In the genomic region with DNA sequence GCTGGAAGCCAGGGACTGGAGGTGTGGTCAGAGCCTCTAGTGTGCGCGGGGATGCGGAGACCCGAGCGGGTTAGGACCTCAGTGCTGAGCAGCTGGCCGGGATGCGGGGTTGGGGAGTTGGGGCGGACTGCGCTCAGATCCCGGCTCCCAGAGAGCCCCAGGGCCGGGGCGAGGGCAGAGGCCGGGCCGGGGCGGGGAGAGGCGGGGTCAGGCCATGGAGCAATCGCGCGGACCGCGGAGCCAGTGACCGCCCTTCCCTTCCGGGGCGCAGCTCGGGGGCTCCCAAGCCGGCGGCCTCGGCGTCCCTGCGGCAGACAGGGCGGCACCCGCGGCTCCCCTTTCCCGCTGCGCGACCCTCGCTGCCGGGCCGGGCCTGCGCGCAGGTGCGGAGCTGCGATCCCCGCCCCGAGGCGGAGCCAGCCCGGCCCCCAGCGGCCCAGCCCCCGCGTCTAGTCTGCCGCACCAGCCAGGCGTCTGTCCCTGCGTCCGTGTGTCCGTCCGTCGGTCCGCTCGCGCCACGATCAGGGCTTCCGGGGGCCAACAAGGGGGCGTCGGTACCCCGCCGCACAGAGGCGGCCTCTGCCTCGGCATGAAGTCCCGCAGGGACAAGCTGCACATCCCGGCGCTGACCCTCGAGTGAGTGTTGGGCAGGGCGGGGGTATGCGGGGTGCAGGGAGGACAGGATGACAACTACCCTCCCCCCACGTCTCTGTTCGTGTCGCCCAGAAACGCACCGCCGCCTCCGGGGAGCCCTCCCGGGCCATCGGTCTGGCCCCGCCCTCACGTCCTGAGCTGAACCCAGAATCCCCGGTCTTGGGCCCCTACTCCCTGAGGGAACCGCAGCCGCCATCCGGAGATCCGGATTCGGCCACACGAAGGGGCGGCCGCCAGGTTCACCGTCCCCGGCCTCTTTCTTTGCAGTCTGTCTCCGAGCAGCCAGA, we compare ENCODE assay signal across 1 cellular context.
TF ChIP-seq lines count a peak whose summit lies in the region.

No MANE protein-coding gene starts in this region.

TF ChIP-seq in K562, 482 proteins besides CTCF, POLR2A, EP300 and RAD21 (continued from another document and continues in another):
- TF ChIP-seq, protein P1, sequence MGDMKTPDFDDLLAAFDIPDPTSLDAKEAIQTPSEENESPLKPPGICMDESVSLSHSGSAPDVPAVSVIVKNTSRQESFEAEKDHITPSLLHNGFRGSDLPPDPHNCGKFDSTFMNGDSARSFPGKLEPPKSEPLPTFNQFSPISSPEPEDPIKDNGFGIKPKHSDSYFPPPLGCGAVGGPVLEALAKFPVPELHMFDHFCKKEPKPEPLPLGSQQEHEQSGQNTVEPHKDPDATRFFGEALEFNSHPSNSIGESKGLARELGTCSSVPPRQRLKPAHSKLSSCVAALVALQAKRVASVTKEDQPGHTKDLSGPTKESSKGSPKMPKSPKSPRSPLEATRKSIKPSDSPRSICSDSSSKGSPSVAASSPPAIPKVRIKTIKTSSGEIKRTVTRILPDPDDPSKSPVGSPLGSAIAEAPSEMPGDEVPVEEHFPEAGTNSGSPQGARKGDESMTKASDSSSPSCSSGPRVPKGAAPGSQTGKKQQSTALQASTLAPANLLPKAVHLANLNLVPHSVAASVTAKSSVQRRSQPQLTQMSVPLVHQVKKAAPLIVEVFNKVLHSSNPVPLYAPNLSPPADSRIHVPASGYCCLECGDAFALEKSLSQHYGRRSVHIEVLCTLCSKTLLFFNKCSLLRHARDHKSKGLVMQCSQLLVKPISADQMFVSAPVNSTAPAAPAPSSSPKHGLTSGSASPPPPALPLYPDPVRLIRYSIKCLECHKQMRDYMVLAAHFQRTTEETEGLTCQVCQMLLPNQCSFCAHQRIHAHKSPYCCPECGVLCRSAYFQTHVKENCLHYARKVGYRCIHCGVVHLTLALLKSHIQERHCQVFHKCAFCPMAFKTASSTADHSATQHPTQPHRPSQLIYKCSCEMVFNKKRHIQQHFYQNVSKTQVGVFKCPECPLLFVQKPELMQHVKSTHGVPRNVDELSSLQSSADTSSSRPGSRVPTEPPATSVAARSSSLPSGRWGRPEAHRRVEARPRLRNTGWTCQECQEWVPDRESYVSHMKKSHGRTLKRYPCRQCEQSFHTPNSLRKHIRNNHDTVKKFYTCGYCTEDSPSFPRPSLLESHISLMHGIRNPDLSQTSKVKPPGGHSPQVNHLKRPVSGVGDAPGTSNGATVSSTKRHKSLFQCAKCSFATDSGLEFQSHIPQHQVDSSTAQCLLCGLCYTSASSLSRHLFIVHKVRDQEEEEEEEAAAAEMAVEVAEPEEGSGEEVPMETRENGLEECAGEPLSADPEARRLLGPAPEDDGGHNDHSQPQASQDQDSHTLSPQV (IDR thresholded peaks at IDR 0.05): 0 out of 2 replicates have a peak, but pooled peaks have one; percentile 42
- no peak for TF ChIP-seq ZNF76 (CRISPR knock-in tag; IDR thresholded peaks at IDR 0.05; ENCODE audit: borderline replicate concordance)
- no peak for TF ChIP-seq ZNF507 (tag; conservative IDR thresholded peaks at IDR 0.05)
- TF ChIP-seq ELF4 (CRISPR knock-in tag; IDR thresholded peaks at IDR 0.05): no peak
- TF ChIP-seq, protein P2, sequence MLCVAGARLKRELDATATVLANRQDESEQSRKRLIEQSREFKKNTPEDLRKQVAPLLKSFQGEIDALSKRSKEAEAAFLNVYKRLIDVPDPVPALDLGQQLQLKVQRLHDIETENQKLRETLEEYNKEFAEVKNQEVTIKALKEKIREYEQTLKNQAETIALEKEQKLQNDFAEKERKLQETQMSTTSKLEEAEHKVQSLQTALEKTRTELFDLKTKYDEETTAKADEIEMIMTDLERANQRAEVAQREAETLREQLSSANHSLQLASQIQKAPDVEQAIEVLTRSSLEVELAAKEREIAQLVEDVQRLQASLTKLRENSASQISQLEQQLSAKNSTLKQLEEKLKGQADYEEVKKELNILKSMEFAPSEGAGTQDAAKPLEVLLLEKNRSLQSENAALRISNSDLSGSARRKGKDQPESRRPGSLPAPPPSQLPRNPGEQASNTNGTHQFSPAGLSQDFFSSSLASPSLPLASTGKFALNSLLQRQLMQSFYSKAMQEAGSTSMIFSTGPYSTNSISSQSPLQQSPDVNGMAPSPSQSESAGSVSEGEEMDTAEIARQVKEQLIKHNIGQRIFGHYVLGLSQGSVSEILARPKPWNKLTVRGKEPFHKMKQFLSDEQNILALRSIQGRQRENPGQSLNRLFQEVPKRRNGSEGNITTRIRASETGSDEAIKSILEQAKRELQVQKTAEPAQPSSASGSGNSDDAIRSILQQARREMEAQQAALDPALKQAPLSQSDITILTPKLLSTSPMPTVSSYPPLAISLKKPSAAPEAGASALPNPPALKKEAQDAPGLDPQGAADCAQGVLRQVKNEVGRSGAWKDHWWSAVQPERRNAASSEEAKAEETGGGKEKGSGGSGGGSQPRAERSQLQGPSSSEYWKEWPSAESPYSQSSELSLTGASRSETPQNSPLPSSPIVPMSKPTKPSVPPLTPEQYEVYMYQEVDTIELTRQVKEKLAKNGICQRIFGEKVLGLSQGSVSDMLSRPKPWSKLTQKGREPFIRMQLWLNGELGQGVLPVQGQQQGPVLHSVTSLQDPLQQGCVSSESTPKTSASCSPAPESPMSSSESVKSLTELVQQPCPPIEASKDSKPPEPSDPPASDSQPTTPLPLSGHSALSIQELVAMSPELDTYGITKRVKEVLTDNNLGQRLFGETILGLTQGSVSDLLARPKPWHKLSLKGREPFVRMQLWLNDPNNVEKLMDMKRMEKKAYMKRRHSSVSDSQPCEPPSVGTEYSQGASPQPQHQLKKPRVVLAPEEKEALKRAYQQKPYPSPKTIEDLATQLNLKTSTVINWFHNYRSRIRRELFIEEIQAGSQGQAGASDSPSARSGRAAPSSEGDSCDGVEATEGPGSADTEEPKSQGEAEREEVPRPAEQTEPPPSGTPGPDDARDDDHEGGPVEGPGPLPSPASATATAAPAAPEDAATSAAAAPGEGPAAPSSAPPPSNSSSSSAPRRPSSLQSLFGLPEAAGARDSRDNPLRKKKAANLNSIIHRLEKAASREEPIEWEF (CRISPR knock-in tag; IDR thresholded peaks at IDR 0.05): no peak
- peak; percentile 99 for TF ChIP-seq ZFP36 (IDR thresholded peaks at IDR 0.05; ENCODE audit: low read depth, low read length, partially characterized antibody)
- no peak for TF ChIP-seq SUPT5H (IDR thresholded peaks at IDR 0.05)
- TF ChIP-seq NCOA1 (IDR thresholded peaks at IDR 0.05; ENCODE audit: low read depth): no peak
- no peak for TF ChIP-seq CBFA2T3 (IDR thresholded peaks at IDR 0.05)
- TF ChIP-seq ZNF707 (CRISPR knock-in tag; conservative IDR thresholded peaks at IDR 0.05): no peak
- peak; percentile 71; the same call in 1 of the 2 replicates for TF ChIP-seq CTBP1 (IDR thresholded peaks at IDR 0.05; ENCODE audit: borderline replicate concordance)
- TF ChIP-seq ESRRB (CRISPR knock-in tag; IDR thresholded peaks at IDR 0.05; ENCODE audit: borderline replicate concordance): no peak
- TF ChIP-seq ZNF41 (CRISPR knock-in tag; conservative IDR thresholded peaks at IDR 0.05): no peak
- TF ChIP-seq FUS (optimal IDR thresholded peaks at IDR 0.05; ENCODE audit: low read depth, low read length): no peak
- no peak for TF ChIP-seq CBX5 (IDR thresholded peaks at IDR 0.05; ENCODE audit: borderline replicate concordance, low read depth)
- TF ChIP-seq POLR2B (IDR thresholded peaks at IDR 0.05; ENCODE audit: low read depth, partially characterized antibody): no peak
- TF ChIP-seq, protein P3, sequence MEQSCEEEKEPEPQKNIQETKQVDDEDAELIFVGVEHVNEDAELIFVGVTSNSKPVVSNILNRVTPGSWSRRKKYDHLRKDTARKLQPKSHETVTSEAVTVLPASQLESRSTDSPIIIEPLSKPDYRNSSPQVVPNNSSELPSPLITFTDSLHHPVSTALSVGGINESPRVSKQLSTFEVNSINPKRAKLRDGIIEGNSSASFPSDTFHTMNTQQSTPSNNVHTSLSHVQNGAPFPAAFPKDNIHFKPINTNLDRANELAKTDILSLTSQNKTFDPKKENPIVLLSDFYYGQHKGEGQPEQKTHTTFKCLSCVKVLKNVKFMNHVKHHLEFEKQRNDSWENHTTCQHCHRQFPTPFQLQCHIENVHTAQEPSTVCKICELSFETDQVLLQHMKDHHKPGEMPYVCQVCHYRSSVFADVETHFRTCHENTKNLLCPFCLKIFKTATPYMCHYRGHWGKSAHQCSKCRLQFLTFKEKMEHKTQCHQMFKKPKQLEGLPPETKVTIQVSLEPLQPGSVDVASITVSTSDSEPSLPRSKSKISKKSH (CRISPR knock-in tag; IDR thresholded peaks at IDR 0.05): no peak
- no peak for TF ChIP-seq XRCC4 (IDR thresholded peaks at IDR 0.05; ENCODE audit: extremely low read depth, insufficient read depth, insufficient read length)
- no peak for TF ChIP-seq GATA2 (CRISPR knock-in tag; IDR thresholded peaks at IDR 0.05)
- TF ChIP-seq ETV6 (IDR thresholded peaks at IDR 0.05; ENCODE audit: borderline replicate concordance in 1 of 2, low read depth in 2 of 2, low read length in 1 of 2): no peak
- no peak for TF ChIP-seq ETV6 (CRISPR knock-in tag; IDR thresholded peaks at IDR 0.05; ENCODE audit: borderline replicate concordance)
- TF ChIP-seq SRSF1 (IDR thresholded peaks at IDR 0.05; ENCODE audit: low read depth, low read length): no peak
- TF ChIP-seq FOXK2 (conservative IDR thresholded peaks at IDR 0.05 in 1 of 2, IDR thresholded peaks at IDR 0.05 in 1 of 2; ENCODE audit: low read depth in 2 of 2): no peak
- TF ChIP-seq KLF1 (tag; IDR thresholded peaks at IDR 0.05): 0 out of 2 replicates have a peak, but pooled peaks have one; percentile 25
- TF ChIP-seq ZBTB1 (CRISPR knock-in tag; IDR thresholded peaks at IDR 0.05; ENCODE audit: borderline replicate concordance, low read depth): no peak
- TF ChIP-seq CCNT2 (IDR thresholded peaks at IDR 0.05; ENCODE audit: borderline replicate concordance, extremely low read depth, insufficient read length, low read depth, low read length): peak; percentile 62
- TF ChIP-seq SP2 (IDR thresholded peaks at IDR 0.05; ENCODE audit: extremely low read depth, low read depth, low read length, poor library complexity, severe bottlenecking): no peak
- no peak for TF ChIP-seq ZNF583 (CRISPR knock-in tag; IDR thresholded peaks at IDR 0.05)
- TF ChIP-seq ZNF436 (CRISPR knock-in tag; IDR thresholded peaks at IDR 0.05): peak; percentile 76
- 0 out of 2 replicates have a peak, but pooled peaks have one; percentile 24 for TF ChIP-seq HNRNPL (IDR thresholded peaks at IDR 0.05; ENCODE audit: low read depth, low read length)
- no peak for TF ChIP-seq RBBP5 (IDR thresholded peaks at IDR 0.05; ENCODE audit: borderline replicate concordance, insufficient read depth, low read length, poor library complexity, severe bottlenecking)
- TF ChIP-seq, protein P4, sequence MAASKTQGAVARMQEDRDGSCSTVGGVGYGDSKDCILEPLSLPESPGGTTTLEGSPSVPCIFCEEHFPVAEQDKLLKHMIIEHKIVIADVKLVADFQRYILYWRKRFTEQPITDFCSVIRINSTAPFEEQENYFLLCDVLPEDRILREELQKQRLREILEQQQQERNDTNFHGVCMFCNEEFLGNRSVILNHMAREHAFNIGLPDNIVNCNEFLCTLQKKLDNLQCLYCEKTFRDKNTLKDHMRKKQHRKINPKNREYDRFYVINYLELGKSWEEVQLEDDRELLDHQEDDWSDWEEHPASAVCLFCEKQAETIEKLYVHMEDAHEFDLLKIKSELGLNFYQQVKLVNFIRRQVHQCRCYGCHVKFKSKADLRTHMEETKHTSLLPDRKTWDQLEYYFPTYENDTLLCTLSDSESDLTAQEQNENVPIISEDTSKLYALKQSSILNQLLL (CRISPR knock-in tag; IDR thresholded peaks at IDR 0.05; ENCODE audit: borderline replicate concordance): no peak
- no peak for TF ChIP-seq MCM7 (IDR thresholded peaks at IDR 0.05)
- no peak for TF ChIP-seq NEUROD1 (IDR thresholded peaks at IDR 0.05; ENCODE audit: borderline replicate concordance, low read depth, low read length, partially characterized antibody)
- TF ChIP-seq NR2C2 (CRISPR knock-in tag; IDR thresholded peaks at IDR 0.05): no peak
- peak; percentile 85 for TF ChIP-seq NR2C2 (tag; IDR thresholded peaks at IDR 0.05)
- TF ChIP-seq PRMT5 (CRISPR knock-in tag; IDR thresholded peaks at IDR 0.05): no peak
- no peak; the same call in 1 of the 2 replicates for TF ChIP-seq NCOA6 (IDR thresholded peaks at IDR 0.05)
- TF ChIP-seq HDAC3 (IDR thresholded peaks at IDR 0.05; ENCODE audit: borderline replicate concordance, partially characterized antibody): no peak
- TF ChIP-seq SRSF3 (IDR thresholded peaks at IDR 0.05; ENCODE audit: insufficient read depth, low read length): no peak
- TF ChIP-seq PCBP1 (IDR thresholded peaks at IDR 0.05; ENCODE audit: low read depth, low read length, poor library complexity, severe bottlenecking): no peak
- TF ChIP-seq, protein P5, sequence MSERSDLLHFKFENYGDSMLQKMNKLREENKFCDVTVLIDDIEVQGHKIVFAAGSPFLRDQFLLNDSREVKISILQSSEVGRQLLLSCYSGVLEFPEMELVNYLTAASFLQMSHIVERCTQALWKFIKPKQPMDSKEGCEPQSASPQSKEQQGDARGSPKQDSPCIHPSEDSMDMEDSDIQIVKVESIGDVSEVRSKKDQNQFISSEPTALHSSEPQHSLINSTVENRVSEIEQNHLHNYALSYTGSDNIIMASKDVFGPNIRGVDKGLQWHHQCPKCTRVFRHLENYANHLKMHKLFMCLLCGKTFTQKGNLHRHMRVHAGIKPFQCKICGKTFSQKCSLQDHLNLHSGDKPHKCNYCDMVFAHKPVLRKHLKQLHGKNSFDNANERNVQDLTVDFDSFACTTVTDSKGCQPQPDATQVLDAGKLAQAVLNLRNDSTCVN (CRISPR knock-in tag; IDR thresholded peaks at IDR 0.05): no peak
- TF ChIP-seq POLR2AphosphoS5 (IDR thresholded peaks at IDR 0.05; ENCODE audit: control insufficient read depth, insufficient read depth, low read depth, low read length): no peak
- no peak for TF ChIP-seq ZNF668 (CRISPR knock-in tag; IDR thresholded peaks at IDR 0.05)
- TF ChIP-seq MBD2 (IDR thresholded peaks at IDR 0.05; ENCODE audit: borderline replicate concordance, low read depth): no peak; the same call in 1 of the 2 replicates
- TF ChIP-seq EGR1 (conservative IDR thresholded peaks at IDR 0.05): peak; percentile 56
- TF ChIP-seq TRIM28 (IDR thresholded peaks at IDR 0.05): no peak; the same call in 1 of the 2 replicates
